In the genomic region with DNA sequence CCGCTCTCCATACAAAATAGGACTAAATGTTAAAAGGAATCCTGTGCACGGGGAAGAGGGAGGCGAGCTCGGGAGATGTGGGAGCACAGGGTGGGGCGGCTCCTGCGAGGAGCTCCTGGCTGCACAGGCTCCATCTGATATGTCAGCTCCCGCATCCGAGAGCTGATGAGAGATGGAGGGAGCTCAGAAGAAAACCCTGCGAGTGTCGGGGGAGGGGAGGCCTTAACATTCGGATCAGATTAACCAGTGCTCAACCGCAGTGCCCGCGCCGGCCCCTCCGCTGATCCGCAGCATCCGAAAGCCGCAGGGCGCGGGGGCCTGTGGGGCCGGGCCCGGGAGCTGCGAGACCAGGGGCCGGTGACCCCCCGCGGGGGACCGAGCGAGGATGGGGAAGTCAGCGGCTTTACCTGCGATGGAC, we compare ENCODE assay signal across 8 cellular contexts. TPM values are rescaled to one million over a fixed set of nuclear protein-coding genes. Genes with fewer than 3 reads are reported as not detected.
DNase-seq lines count a peak whose midpoint lies in the region; ATAC-seq and TF ChIP-seq lines count a peak whose summit lies in the region.

No MANE protein-coding gene starts in this region.

- H3K27me3 ChIP-seq in ascending aorta, result no peaks in the 10 kb centered on the region

- H3K36me3 ChIP-seq in ascending aorta, result no peaks in the 10 kb centered on the region

- DNase-seq in DMS53 (lab: John Stamatoyannopoulos, UW) (peak; percentile 56), DMS53 treated with DMSO at 0.1 percent for 48 hours (lab: John Stamatoyannopoulos, UW; ENCODE audit: unreplicated experiment) (no peak), NCI-H748 treated with DMSO at 0.1 percent for 48 hours (lab: John Stamatoyannopoulos, UW) (peak; percentile 32), ascending aorta (ENCODE audit: low spot score in 2 of 2) (peak in 1 of 2 donors; percentile 62), hepatic stellate cell (ENCODE audit: low spot score) (peak; percentile 18), putamen (ENCODE audit: low spot score) (peak; percentile 42)

- peaks cover 0 to 3% of the 10 kb centered on the region in 2 donors for H3K4me1 ChIP-seq in ascending aorta

- H3K27ac ChIP-seq in ascending aorta, result no peak overlapping the region

- peak overlapping the region; percentile 54 to 76 for H3K4me3 ChIP-seq in ascending aorta

- intact Hi-C loops in ascending aorta (cut with DNase I), result loop anchor here (1.0 to 5.0 kb wide), 4 partner anchors 58 to 160 kb away; a partner anchor contains a TSS

- no peak for TF ChIP-seq CTCF in ascending aorta (IDR thresholded peaks at IDR 0.05)

- no peaks in the 10 kb centered on the region for H3K9me3 ChIP-seq in ascending aorta

- ATAC-seq in HG02610 (IDR thresholded peaks at IDR 0.05; ENCODE audit: unreplicated experiment) (peak; percentile 21), HG03196 (IDR thresholded peaks at IDR 0.05; ENCODE audit: unreplicated experiment) (no peak)

RNA-seq across cellular contexts. Expression of a gene that starts 0.6 kb away (rescaled TPM):
- 6.4 TPM for total RNA-seq in ascending aorta

RNA-seq across cellular contexts. Expression of a gene that starts 57.7 kb away (rescaled TPM):
- not detected for total RNA-seq in ascending aorta
